1 cellular context compared by ENCODE assay signal in genomic region chr15:29018983-29019875, GRCh38.
TF ChIP-seq lines count a peak whose summit lies in the region.

No MANE protein-coding gene starts in this region.

TF ChIP-seq in H1, 55 proteins besides CTCF, POLR2A, EP300 and RAD21:
- TF ChIP-seq KDM1A (IDR thresholded peaks at IDR 0.05; ENCODE audit: borderline replicate concordance, low read length) (no peak), BACH1 (IDR thresholded peaks at IDR 0.05; ENCODE audit: low read length) (no peak), SP2 (IDR thresholded peaks at IDR 0.05; ENCODE audit: low read length) (no peak), EGR1 (IDR thresholded peaks at IDR 0.05; ENCODE audit: borderline replicate concordance, low read depth, low read length) (no peak), ASH2L (IDR thresholded peaks at IDR 0.05; ENCODE audit: low read length) (no peak), CBX8 (IDR thresholded peaks at IDR 0.05; ENCODE audit: borderline replicate concordance, low read depth, low read length) (no peak), SAP30 (IDR thresholded peaks at IDR 0.05; ENCODE audit: insufficient read depth, insufficient replicate concordance, low read length) (no peak), POLR2AphosphoS5 (IDR thresholded peaks at IDR 0.05; ENCODE audit: low read depth, low read length) (no peak), ZNF274 (IDR thresholded peaks at IDR 0.05; ENCODE audit: borderline replicate concordance, extremely low read depth, low read length) (no peak), NANOG (IDR thresholded peaks at IDR 0.05; ENCODE audit: insufficient read depth, low read depth, low read length, poor library complexity, severe bottlenecking) (no peak), CEBPB (IDR thresholded peaks at IDR 0.05; ENCODE audit: low read depth, low read length) (no peak), SUZ12 (IDR thresholded peaks at IDR 0.05; ENCODE audit: low read length) (no peak), ATF2 (IDR thresholded peaks at IDR 0.05; ENCODE audit: low read length) (no peak), HDAC6 (IDR thresholded peaks at IDR 0.05; ENCODE audit: low read depth, low read length) (no peak), JUND (IDR thresholded peaks at IDR 0.05; ENCODE audit: low read length) (no peak), BCL11A (IDR thresholded peaks at IDR 0.05; ENCODE audit: low read depth in 2 of 2, low read length in 2 of 2) (no peak), SIRT6 (IDR thresholded peaks at IDR 0.05; ENCODE audit: low read length) (no peak), E2F6 (IDR thresholded peaks at IDR 0.05) (no peak)
